19 cellular contexts compared by ENCODE assay signal in genomic region chr20:38407321-38407720, GRCh38. TPM values are rescaled to one million over a fixed set of nuclear protein-coding genes. Genes with fewer than 3 reads are reported as not detected.
DNase-seq lines count a peak whose midpoint lies in the region; ATAC-seq, FAIRE-seq and TF ChIP-seq lines count a peak whose summit lies in the region.
"Had no signal": no experiment of that assay in that cellular context is flagged by ENCODE, and none has a peak within 500 bp of the region (broad histone marks: within the 10 kb centered on the region; RNA-seq: fewer than 3 reads in every experiment).

No MANE protein-coding gene starts in this region.

- peaks cover 35% of the 10 kb centered on the region for H3K36me3 Mint-ChIP-seq in endodermal cell (ENCODE audit: low read depth)

- no peak overlapping the region for H3K4me3 ChIP-seq in K562
- no peak overlapping the region for H3K4me3 ChIP-seq in endodermal cell (ENCODE audit: low read length)
- H3K4me3 ChIP-seq in suprapubic skin: no peak overlapping the region
- H3K4me3 ChIP-seq: GM23248 had no signal

- H3K9me3 ChIP-seq in K562 (replicated peaks; ENCODE audit: control insufficient read depth, insufficient read depth, low read depth, low read length) (peaks cover 2% of the 10 kb centered on the region; the same call in 1 of the 2 replicates), endodermal cell (ENCODE audit: control insufficient read depth, low read length) (peaks cover 27% of the 10 kb centered on the region), suprapubic skin (no peaks in the 10 kb centered on the region)

- FAIRE-seq in K562 (lab: Jason Lieb, UNC): no peak
- FAIRE-seq: GM12891, GM18507, H1 had no signal

- no peak for TF ChIP-seq CTCF in K562 (IDR thresholded peaks at IDR 0.05 in 2 of 3, conservative IDR thresholded peaks at IDR 0.05 in 1 of 3; ENCODE audit: insufficient read depth in 2 of 3, low read depth in 1 of 3, low read length in 3 of 3)
- no peak for TF ChIP-seq CTCF in endodermal cell (conservative IDR thresholded peaks at IDR 0.05)
- TF ChIP-seq CTCF in suprapubic skin (IDR thresholded peaks at IDR 0.05): no peak

- H3K27ac Mint-ChIP-seq in endodermal cell: no peak overlapping the region
- H3K27ac Mint-ChIP-seq: CD4-positive, alpha-beta memory T cell had no signal

- H4K20me1 ChIP-seq in K562 (replicated peaks; ENCODE audit: control insufficient read depth, insufficient read depth, low read length): no peaks in the 10 kb centered on the region

- no peaks in the 10 kb centered on the region for H3K4me1 ChIP-seq in K562 (replicated peaks in 1 of 2; ENCODE audit: control insufficient read depth in 2 of 2, insufficient read depth in 2 of 2, low read length in 2 of 2)
- no peaks in the 10 kb centered on the region for H3K4me1 ChIP-seq in endodermal cell (ENCODE audit: control insufficient read depth, insufficient read depth, low read length)
- no peaks in the 10 kb centered on the region for H3K4me1 ChIP-seq in suprapubic skin

- no TSS peak for BruUV-seq in K562 (replicated peaks; lab: Mats Ljungman, UMichigan)

- H2AFZ ChIP-seq in K562 (ENCODE audit: low read depth, low read length): no peak overlapping the region
- H2AFZ ChIP-seq: GM23248 had no signal

- POLR2A ChIA-PET in K562 (lab: Yijun Ruan, JAX): no interaction called here

- intact Hi-C loops in K562 (cut with micrococcal nuclease) (no loop called here), sciatic nerve (cut with DNase I) (no loop called here)

- H3K27me3 Mint-ChIP-seq in endodermal cell (ENCODE audit: insufficient read depth): no peaks in the 10 kb centered on the region
- H3K27me3 Mint-ChIP-seq: CD4-positive, alpha-beta memory T cell had no signal

- H3K27me3 ChIP-seq in K562 (ENCODE audit: control insufficient read depth in 2 of 2, insufficient read depth in 2 of 2, low read length in 2 of 2): no peaks in the 10 kb centered on the region
- H3K27me3 ChIP-seq in endodermal cell (ENCODE audit: control insufficient read depth, insufficient read depth, low read length, poor library complexity, severe bottlenecking): no peaks in the 10 kb centered on the region
- no peaks in the 10 kb centered on the region for H3K27me3 ChIP-seq in suprapubic skin

- ATAC-seq in K562 (no peak), sciatic nerve (no peak), GM18517 (IDR thresholded peaks at IDR 0.05; ENCODE audit: unreplicated experiment) (no peak)

- no peak overlapping the region for H3K4me2 ChIP-seq in K562 (ENCODE audit: insufficient read depth, low read length)

- H3K4me3 Mint-ChIP-seq in endodermal cell: no peak overlapping the region
- H3K4me3 Mint-ChIP-seq: CD4-positive, alpha-beta memory T cell had no signal

- no peaks in the 10 kb centered on the region for H3K9me1 ChIP-seq in K562 (ENCODE audit: control insufficient read depth, insufficient read depth, low read length)

- no peaks in the 10 kb centered on the region for H3K4me1 Mint-ChIP-seq in endodermal cell
- H3K4me1 Mint-ChIP-seq: CD4-positive, alpha-beta memory T cell had no signal

- no peak overlapping the region for H3K9ac ChIP-seq in K562 (ENCODE audit: insufficient read depth in 1 of 2, low read depth in 2 of 2, low read length in 2 of 2)
- H3K9ac ChIP-seq in endodermal cell (ENCODE audit: extremely low read depth, low read length, poor library complexity, severe bottlenecking): no peak overlapping the region
- H3K9ac ChIP-seq: GM23248 had no signal

- peaks cover 44% of the 10 kb centered on the region for H3K9me3 Mint-ChIP-seq in endodermal cell

- no peaks in the 10 kb centered on the region for H3K79me2 ChIP-seq in K562 (ENCODE audit: control insufficient read depth, insufficient read depth, low read length)

- TF ChIP-seq RAD21 in K562 (CRISPR knock-in tag; conservative IDR thresholded peaks at IDR 0.05 in 1 of 2, IDR thresholded peaks at IDR 0.05 in 1 of 2): no peak

- no peak overlapping the region for H3K27ac ChIP-seq in K562 (ENCODE audit: extremely low read depth, low read depth, low read length)
- no peak overlapping the region for H3K27ac ChIP-seq in endodermal cell (ENCODE audit: low read depth, low read length)
- no peak overlapping the region for H3K27ac ChIP-seq in suprapubic skin
- H3K27ac ChIP-seq: GM23248 had no signal

- no peak for TF ChIP-seq POLR2A in K562 (conservative IDR thresholded peaks at IDR 0.05)
- TF ChIP-seq POLR2A in suprapubic skin (IDR thresholded peaks at IDR 0.05): no peak

- CTCF ChIA-PET in K562 (lab: Yijun Ruan, JAX; ENCODE audit: low intra/inter-chr PET ratio): no interaction called here

- in situ Hi-C loops in K562 (cut with MboI): no loop called here

- 100% methylated on average over 3 of the region's 29 CpGs for WGBS in K562 (ENCODE audit: insufficient coverage, low coverage, missing lambda C conversion rate)
- WGBS in endodermal cell (ENCODE audit: insufficient coverage in 1 of 2, insufficient read length in 1 of 2), 2 experiments: 92 to 100% methylated on average over 15 to 29 of the region's 29 CpGs
- 91% methylated on average over 17 of the region's 29 CpGs for WGBS in suprapubic skin

- DNase-seq in K562 (ENCODE audit: extremely low read depth in 1 of 4, low spot score in 3 of 4) (no peak), endodermal cell (peak; percentile 13), sciatic nerve (ENCODE audit: low spot score) (peak; percentile 50), suprapubic skin (ENCODE audit: low spot score in 2 of 2) (peak; percentile 32 to 69), globus pallidus (ENCODE audit: low spot score) (no peak)
- no peak for DNase-seq in activated naive CD4-positive, alpha-beta T cell treated with Interleukin-2 at 50 U/mL for 16 hours
- DNase-seq: Calu3; CD4-positive, alpha-beta memory T cell; COR-L47; DMS53; DMS79 treated with DMSO at 0.1 percent for 48 hours; GF-D8; GM23248; H7; HCEC 1CT had no signal

- TF ChIP-seq EP300 in K562 (IDR thresholded peaks at IDR 0.05; ENCODE audit: low read length): no peak
- TF ChIP-seq EP300 in suprapubic skin (IDR thresholded peaks at IDR 0.05): no peak

- H3K36me3 ChIP-seq in K562 (ENCODE audit: control insufficient read depth, insufficient read depth, low read length) (peaks cover 6% of the 10 kb centered on the region; the same call in 2 of the 3 replicates), endodermal cell (ENCODE audit: control insufficient read depth, insufficient read depth, low read length) (peaks cover 14% of the 10 kb centered on the region), suprapubic skin (peaks cover 4% of the 10 kb centered on the region)

TF ChIP-seq in K562, 482 proteins besides CTCF, POLR2A, EP300 and RAD21:
- peak; percentile 17; the same call in 1 of the 2 replicates for TF ChIP-seq POLR2G (IDR thresholded peaks at IDR 0.05; ENCODE audit: low read depth, low read length)
- TF ChIP-seq SREBF2 (CRISPR knock-in tag; IDR thresholded peaks at IDR 0.05): no peak

RNA-seq across cellular contexts. Expression of gene SNHG17, which starts 27.8 kb away (rescaled TPM):
- 199 and 404 TPM in 2 replicates for total RNA-seq in K562 (2011; cell fraction: chromatin; rRNA removed; ENCODE audit: low replicate concordance)
- 262 and 289 TPM in 2 replicates for total RNA-seq in K562 (2011; cell fraction: nucleolus; rRNA removed)
- total RNA-seq in K562 (2011; cell fraction: nucleoplasm; rRNA removed): 279 and 385 TPM in 2 replicates
- total RNA-seq in K562 (2014; rRNA removed) (57.7 and 72.7 TPM in 2 replicates), K562 (2014; rRNA removed; fragmentation: Illumina TruSeq; extraction: Trizol) (66.3 and 73.6 TPM in 2 replicates), K562 (2015; rRNA removed; fragmentation: Illumina TruSeq; extraction: Trizol) (69.9 and 74.3 TPM in 2 replicates), K562 (2021) (106 and 112 TPM in 2 replicates), endodermal cell (10 to 100 TPM; 36.7 to 45.9 TPM), sciatic nerve (30.8 TPM), suprapubic skin (10 to 100 TPM; 45.6 to 72.5 (median 57.9) TPM)
- polyA plus RNA-seq in K562 (2011; rRNA removed) (38.8 and 50.3 TPM in 2 replicates), K562 (2014; fragmentation: Illumina TruSeq; extraction: Trizol) (32.6 and 39.0 TPM in 2 replicates), K562 (2014; fragmentation: Nextera tagmentation; extraction: Ambion mirVana) (10 to 100 TPM; 29.8 to 35.9 TPM), K562 (2014; rRNA removed) (72.2 and 73.2 TPM in 2 replicates)
- 46.3 and 48.3 TPM in 2 replicates for polyA plus RNA-seq in K562 (2011; cell fraction: cytosol; rRNA removed)
- 168 and 245 TPM in 2 replicates for polyA plus RNA-seq in K562 (2011; cell fraction: nucleus; rRNA removed)
- 55.7 and 78.9 TPM in 2 replicates for polyA plus RNA-seq in K562 (2012)
- polyA minus RNA-seq in K562 (2011; rRNA and poly(A)+ RNA removed): 318 and 400 TPM in 2 replicates
- polyA minus RNA-seq in K562 (2011; cell fraction: cytosol; rRNA and poly(A)+ RNA removed): 171 and 228 TPM in 2 replicates
- 155 and 182 TPM in 2 replicates for polyA minus RNA-seq in K562 (2011; cell fraction: nucleus; rRNA and poly(A)+ RNA removed)
- polyA plus RNA-seq in endodermal cell (2013, experiment 1 of 2): 76.2 TPM
- polyA plus RNA-seq in endodermal cell (2013, experiment 2 of 2): 60.8 TPM

Comparison
In these comparisons a context has a peak if more than half of its experiments do, and no peak if none do; other contexts are left out.
1. DNase-seq: peak in endodermal cell (single experiment), sciatic nerve (single experiment) and suprapubic skin (2 of 2); none in K562 (0 of 4), globus pallidus (single experiment) and activated naive CD4-positive, alpha-beta T cell treated with Interleukin-2 at 50 U/mL for 16 hours (single experiment).